Comparison of ENCODE assay signal across 27 cellular contexts in genomic region chr20:40805592-40805991, GRCh38.
DNase-seq lines count a peak whose midpoint lies in the region; ATAC-seq, FAIRE-seq and TF ChIP-seq lines count a peak whose summit lies in the region.
"Had no signal": no experiment of that assay in that cellular context is flagged by ENCODE, and none has a peak within 500 bp of the region (broad histone marks: within the 10 kb centered on the region; RNA-seq: fewer than 3 reads in every experiment).

No MANE protein-coding gene starts in this region.

- H3K27ac Mint-ChIP-seq in MCF 10A (ENCODE audit: low read depth, unreplicated experiment): no peak overlapping the region
- H3K27ac Mint-ChIP-seq: CD14-positive monocyte; CD4-positive, alpha-beta T cell; HFFc6 had no signal

- ATAC-seq in HG03432 (IDR thresholded peaks at IDR 0.05; ENCODE audit: unreplicated experiment): no peak
- ATAC-seq: A549, HCT116 had no signal

- no peaks in the 10 kb centered on the region for H3K4me1 ChIP-seq in breast epithelium
- H3K4me1 ChIP-seq in vagina: no peaks in the 10 kb centered on the region
- H3K4me1 ChIP-seq: A549; BE2C; BLaER1 treated with 17β-estradiol and CSF1 and Interleukin-3, amounts not matched to agents 10 nM and 100 nM had no signal

- H3K4me3 Mint-ChIP-seq in MCF 10A (ENCODE audit: unreplicated experiment): no peak overlapping the region
- H3K4me3 Mint-ChIP-seq: CD14-positive monocyte; CD4-positive, alpha-beta T cell; CD8-positive, alpha-beta memory T cell; HFFc6 had no signal

- TF ChIP-seq CTCF in MCF 10A (IDR thresholded peaks at IDR 0.05; ENCODE audit: unreplicated experiment) (no peak), breast epithelium (IDR thresholded peaks at IDR 0.05) (no peak), vagina (IDR thresholded peaks at IDR 0.05) (no peak), RWPE1 (conservative IDR thresholded peaks at IDR 0.05; ENCODE audit: low read depth) (no peak)

- H3K4me3 ChIP-seq in breast epithelium: no peak overlapping the region
- no peak overlapping the region for H3K4me3 ChIP-seq in vagina
- H3K4me3 ChIP-seq: A549; BLaER1 treated with 17β-estradiol and CSF1 and Interleukin-3, amounts not matched to agents 10 nM and 100 nM; GM23248 had no signal

- H3K27me3 Mint-ChIP-seq in MCF 10A (ENCODE audit: insufficient read depth, unreplicated experiment): no peaks in the 10 kb centered on the region

- DNase-seq in MCF 10A (ENCODE audit: unreplicated experiment) (peak; percentile 2), breast epithelium (ENCODE audit: low spot score in 2 of 2) (no peak), HTR-8/SVneo (ENCODE audit: insufficient read length, low spot score) (no peak), islet precursor cell (peak; percentile 32), vagina (ENCODE audit: extremely low spot score in 2 of 2) (peak; percentile 25 to 76), RWPE1 (ENCODE audit: low spot score) (no peak), D341Med (ENCODE audit: low spot score) (no peak)
- DNase-seq: 8988T; ACHN; AML-193; BE2C; CD4-positive, alpha-beta T cell; CD8-positive, alpha-beta memory T cell; DMS53; DMS79 treated with DMSO at 0.1 percent for 48 hours; GM23248; H7; HFFc6 had no signal

- CTCF ChIA-PET in MCF 10A (lab: Yijun Ruan, JAX): interaction anchor here (0.5 kb wide), 1 partner anchor 65 kb away, joined by 4 read pairs; no protein-coding TSS in a partner anchor
- CTCF ChIA-PET in RWPE1 (lab: Yijun Ruan, JAX): interaction anchor here (0.5 kb wide), 1 partner anchor 231 kb away, joined by 3 read pairs; no protein-coding TSS in a partner anchor

- POLR2A ChIA-PET in MCF 10A (lab: Yijun Ruan, JAX) (no interaction called here), RWPE1 (lab: Yijun Ruan, JAX; ENCODE audit: low non-redundant PET) (no interaction called here)

- H3K9me3 Mint-ChIP-seq in MCF 10A (ENCODE audit: unreplicated experiment): no peaks in the 10 kb centered on the region
- H3K9me3 Mint-ChIP-seq: CD14-positive monocyte; CD4-positive, alpha-beta T cell; CD8-positive, alpha-beta memory T cell; HFFc6 had no signal

- no peaks in the 10 kb centered on the region for H3K36me3 Mint-ChIP-seq in MCF 10A (ENCODE audit: insufficient read depth, unreplicated experiment)
- H3K36me3 Mint-ChIP-seq: CD14-positive monocyte; CD8-positive, alpha-beta memory T cell had no signal

- TF ChIP-seq POLR2A in breast epithelium (IDR thresholded peaks at IDR 0.05): no peak
- TF ChIP-seq POLR2A in vagina (IDR thresholded peaks at IDR 0.05): no peak

- no TSS peak for BruUV-seq in MCF 10A (replicated peaks; lab: Mats Ljungman, UMichigan)

- H3K4me1 Mint-ChIP-seq in MCF 10A (ENCODE audit: insufficient read depth, unreplicated experiment): no peaks in the 10 kb centered on the region
- H3K4me1 Mint-ChIP-seq: CD8-positive, alpha-beta memory T cell had no signal

- intact Hi-C loops in MCF 10A (cut with micrococcal nuclease): no loop called here
- intact Hi-C loops in breast epithelium (cut with DNase I; ENCODE audit: low total_unique reads): no loop called here
- intact Hi-C loops in vagina (cut with DNase I): no loop called here

- H3K27ac ChIP-seq in breast epithelium (no peak overlapping the region), vagina (no peak overlapping the region), RWPE1 (no peak overlapping the region)
- H3K27ac ChIP-seq: A549; BLaER1 treated with 17β-estradiol and CSF1 and Interleukin-3, amounts not matched to agents 10 nM and 100 nM; GM23248 had no signal

- H3K9me3 ChIP-seq in breast epithelium: no peaks in the 10 kb centered on the region
- H3K9me3 ChIP-seq in vagina: no peaks in the 10 kb centered on the region
- H3K9me3 ChIP-seq: A549; BE2C; BLaER1 treated with 17β-estradiol and CSF1 and Interleukin-3, amounts not matched to agents 10 nM and 100 nM had no signal

- FAIRE-seq in HTR-8/SVneo (lab: Jason Lieb, UNC): peak; percentile 23
- FAIRE-seq: A549, G401.6, GM12892, GM19239, H1 had no signal

- H3K27me3 ChIP-seq in breast epithelium (no peaks in the 10 kb centered on the region), vagina (no peaks in the 10 kb centered on the region)
- H3K27me3 ChIP-seq: BLaER1 treated with 17β-estradiol and CSF1 and Interleukin-3, amounts not matched to agents 10 nM and 100 nM had no signal

- H3K36me3 ChIP-seq in breast epithelium (no peaks in the 10 kb centered on the region), vagina (no peaks in the 10 kb centered on the region)
- H3K36me3 ChIP-seq: BE2C; BLaER1 treated with 17β-estradiol and CSF1 and Interleukin-3, amounts not matched to agents 10 nM and 100 nM had no signal

Comparison
In these comparisons a context has a peak if more than half of its experiments do, and no peak if none do; other contexts are left out.
1. DNase-seq: peak in MCF 10A (single experiment), islet precursor cell (single experiment) and vagina (2 of 2); none in breast epithelium (0 of 2), HTR-8/SVneo (single experiment), RWPE1 (single experiment) and D341Med (single experiment).